ENCODE assay signal across 18 cellular contexts in the genomic region with DNA sequence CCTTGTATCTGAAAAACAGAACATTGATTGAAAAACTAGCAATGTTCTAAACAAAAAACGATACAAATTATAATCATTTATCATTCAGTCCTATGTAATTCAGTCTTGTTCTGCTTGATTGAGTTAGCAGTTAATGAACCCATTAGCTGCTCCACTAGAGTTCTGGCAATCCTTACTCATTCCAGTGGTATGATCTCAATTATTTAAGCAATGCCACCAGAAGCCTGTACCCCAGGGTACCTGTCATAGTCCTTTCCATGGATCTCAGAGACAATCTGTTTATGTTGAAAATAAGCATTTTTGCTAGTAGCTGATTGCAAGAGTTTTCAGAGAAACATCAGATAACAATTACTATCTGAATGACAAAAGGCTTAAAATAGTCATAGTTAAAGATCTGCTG.
DNase-seq lines count a peak whose midpoint lies in the region; TF ChIP-seq lines count a peak whose summit lies in the region.
"Had no signal": no experiment of that assay in that cellular context is flagged by ENCODE, and none has a peak within 500 bp of the region (broad histone marks: within the 10 kb centered on the region; RNA-seq: fewer than 3 reads in every experiment).

No MANE protein-coding gene starts in this region.

- H2AFZ ChIP-seq in SK-N-SH (ENCODE audit: low read depth), result no peak overlapping the region
- H2AFZ ChIP-seq in parathyroid adenoma, result no peak overlapping the region

- peak; percentile 21; the same call in 1 of the 2 replicates for TF ChIP-seq EP300 in Ishikawa (IDR thresholded peaks at IDR 0.05; ENCODE audit: borderline replicate concordance)
- TF ChIP-seq EP300 in SK-N-SH (IDR thresholded peaks at IDR 0.05; ENCODE audit: borderline replicate concordance in 1 of 2, low read depth in 1 of 2, low read length in 1 of 2), result no peak

- POLR2A ChIA-PET in SK-N-SH (lab: Yijun Ruan, JAX), result no interaction called here
- POLR2A ChIA-PET in RWPE1 (lab: Yijun Ruan, JAX; ENCODE audit: low non-redundant PET), result no interaction called here

- no peak overlapping the region for H3K4me2 ChIP-seq in SK-N-SH
- peak overlapping the region; percentile 42 for H3K4me2 ChIP-seq in parathyroid adenoma (ENCODE audit: low read length)

- no peak overlapping the region for H3K27ac ChIP-seq in SK-N-SH (ENCODE audit: low read depth in 2 of 2, low read length in 1 of 2)
- H3K27ac ChIP-seq in parathyroid adenoma, result no peak overlapping the region
- no peak overlapping the region for H3K27ac ChIP-seq in RWPE1

- H3K4me3 ChIP-seq in SK-N-SH (ENCODE audit: low read depth in 2 of 2, low read length in 1 of 2), result no peak overlapping the region
- H3K4me3 ChIP-seq in parathyroid adenoma (ENCODE audit: low read depth, low read length), result no peak overlapping the region
- H3K4me3 ChIP-seq: MG63 had no signal

- TF ChIP-seq RAD21 in Ishikawa (IDR thresholded peaks at IDR 0.05; ENCODE audit: low read depth) (no peak), SK-N-SH (IDR thresholded peaks at IDR 0.05; ENCODE audit: low read length) (no peak)

- H3K36me3 ChIP-seq in SK-N-SH (replicated peaks in 1 of 2; ENCODE audit: control insufficient read depth in 1 of 2, insufficient read depth in 2 of 2, low read length in 1 of 2) (no peaks in the 10 kb centered on the region), parathyroid adenoma (ENCODE audit: control insufficient read depth, insufficient read depth, low read length) (no peaks in the 10 kb centered on the region)
- H3K36me3 ChIP-seq: MG63 had no signal

- no peaks in the 10 kb centered on the region for H3K9me2 ChIP-seq in SK-N-SH

- no peaks in the 10 kb centered on the region for H3K27me3 ChIP-seq in SK-N-SH (ENCODE audit: insufficient read depth)
- no peaks in the 10 kb centered on the region for H3K27me3 ChIP-seq in parathyroid adenoma (ENCODE audit: control insufficient read depth, insufficient read depth, low read length)
- H3K27me3 ChIP-seq: MG63 had no signal

- H3K9ac ChIP-seq in SK-N-SH (no peak overlapping the region), parathyroid adenoma (no peak overlapping the region)

- H3K79me2 ChIP-seq in SK-N-SH (ENCODE audit: insufficient read depth) (no peaks in the 10 kb centered on the region), parathyroid adenoma (peaks cover 2% of the 10 kb centered on the region)

- H3K4me1 ChIP-seq in SK-N-SH (ENCODE audit: control insufficient read depth in 1 of 2, insufficient read depth in 2 of 2, low read depth in 1 of 2, low read length in 1 of 2) (no peaks in the 10 kb centered on the region; a peak in 1 of 4 replicates), parathyroid adenoma (peaks cover 16% of the 10 kb centered on the region)

- CTCF ChIA-PET in SK-N-SH (lab: Yijun Ruan, JAX) (interaction anchor here (0.9 kb wide), 1 partner anchor 12 kb away, joined by 3 read pairs; no protein-coding TSS in a partner anchor), RWPE1 (lab: Yijun Ruan, JAX) (interaction anchor here (0.6 to 1.0 kb wide), 3 partner anchors 95 to 409 kb away, joined by 3 to 4 read pairs (median 3); partner anchors contain the start of gene UBR7)

- DNase-seq in SK-N-SH (peak; percentile 29), iPS-NIHi11 (ENCODE audit: low spot score) (peak; percentile 19), inferior parietal cortex (ENCODE audit: extremely low spot score) (no peak), RWPE1 (ENCODE audit: low spot score) (no peak), NCI-H345 treated with DMSO at 0.1 percent for 48 hours (lab: John Stamatoyannopoulos, UW; ENCODE audit: unreplicated experiment) (no peak), LoVo (ENCODE audit: low spot score) (no peak)
- DNase-seq: CD4-positive, CD25-positive, alpha-beta regulatory T cell; COR-L47; DMS79 treated with DMSO at 0.1 percent for 48 hours; Kasumi-1; MG63; NCI-H1048; NCI-H1417 treated with DMSO at 0.1 percent for 48 hours; NCI-H1930; NCI-H526 treated with DMSO at 0.1 percent for 48 hours; T-helper 1 cell had no signal

- WGBS in SK-N-SH (ENCODE audit: low lambda C conversion rate), result 3% methylated on average over 1 of the region's 1 CpG

- H3F3A ChIP-seq in SK-N-SH (replicated peaks; ENCODE audit: insufficient read depth), result no peaks in the 10 kb centered on the region

- no peaks in the 10 kb centered on the region for H4K20me1 ChIP-seq in SK-N-SH (ENCODE audit: insufficient read depth)

- no peak for TF ChIP-seq CTCF in SK-N-SH (IDR thresholded peaks at IDR 0.05)
- no peak for TF ChIP-seq CTCF in parathyroid adenoma (IDR thresholded peaks at IDR 0.05)
- TF ChIP-seq CTCF in RWPE1 (conservative IDR thresholded peaks at IDR 0.05; ENCODE audit: low read depth), result no peak

- H3K9me3 ChIP-seq in SK-N-SH (no peaks in the 10 kb centered on the region), parathyroid adenoma (ENCODE audit: control insufficient read depth, low read length) (no peaks in the 10 kb centered on the region)
- H3K9me3 ChIP-seq: MG63 had no signal

TF ChIP-seq in Ishikawa, 13 proteins besides CTCF, POLR2A, EP300 and RAD21 (continues in another document):
- TF ChIP-seq TAF1 (IDR thresholded peaks at IDR 0.05; ENCODE audit: low read depth) (no peak), USF1 (IDR thresholded peaks at IDR 0.05) (no peak), ZBTB7A (IDR thresholded peaks at IDR 0.05; ENCODE audit: low read depth) (no peak), CREB1 (IDR thresholded peaks at IDR 0.05; ENCODE audit: low read depth) (no peak), YY1 (IDR thresholded peaks at IDR 0.05; ENCODE audit: low read depth) (no peak)
- TF ChIP-seq, protein P1, sequence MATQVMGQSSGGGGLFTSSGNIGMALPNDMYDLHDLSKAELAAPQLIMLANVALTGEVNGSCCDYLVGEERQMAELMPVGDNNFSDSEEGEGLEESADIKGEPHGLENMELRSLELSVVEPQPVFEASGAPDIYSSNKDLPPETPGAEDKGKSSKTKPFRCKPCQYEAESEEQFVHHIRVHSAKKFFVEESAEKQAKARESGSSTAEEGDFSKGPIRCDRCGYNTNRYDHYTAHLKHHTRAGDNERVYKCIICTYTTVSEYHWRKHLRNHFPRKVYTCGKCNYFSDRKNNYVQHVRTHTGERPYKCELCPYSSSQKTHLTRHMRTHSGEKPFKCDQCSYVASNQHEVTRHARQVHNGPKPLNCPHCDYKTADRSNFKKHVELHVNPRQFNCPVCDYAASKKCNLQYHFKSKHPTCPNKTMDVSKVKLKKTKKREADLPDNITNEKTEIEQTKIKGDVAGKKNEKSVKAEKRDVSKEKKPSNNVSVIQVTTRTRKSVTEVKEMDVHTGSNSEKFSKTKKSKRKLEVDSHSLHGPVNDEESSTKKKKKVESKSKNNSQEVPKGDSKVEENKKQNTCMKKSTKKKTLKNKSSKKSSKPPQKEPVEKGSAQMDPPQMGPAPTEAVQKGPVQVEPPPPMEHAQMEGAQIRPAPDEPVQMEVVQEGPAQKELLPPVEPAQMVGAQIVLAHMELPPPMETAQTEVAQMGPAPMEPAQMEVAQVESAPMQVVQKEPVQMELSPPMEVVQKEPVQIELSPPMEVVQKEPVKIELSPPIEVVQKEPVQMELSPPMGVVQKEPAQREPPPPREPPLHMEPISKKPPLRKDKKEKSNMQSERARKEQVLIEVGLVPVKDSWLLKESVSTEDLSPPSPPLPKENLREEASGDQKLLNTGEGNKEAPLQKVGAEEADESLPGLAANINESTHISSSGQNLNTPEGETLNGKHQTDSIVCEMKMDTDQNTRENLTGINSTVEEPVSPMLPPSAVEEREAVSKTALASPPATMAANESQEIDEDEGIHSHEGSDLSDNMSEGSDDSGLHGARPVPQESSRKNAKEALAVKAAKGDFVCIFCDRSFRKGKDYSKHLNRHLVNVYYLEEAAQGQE (IDR thresholded peaks at IDR 0.05; ENCODE audit: low read depth), result no peak

TF ChIP-seq in SK-N-SH, 30 proteins besides CTCF, POLR2A, EP300 and RAD21 (continues in another document):
- TF ChIP-seq YY1 (IDR thresholded peaks at IDR 0.05; ENCODE audit: low read depth) (no peak), POLR2AphosphoS5 (IDR thresholded peaks at IDR 0.05; ENCODE audit: low read depth, low read length) (no peak), CHD2 (IDR thresholded peaks at IDR 0.05; ENCODE audit: low read length, partially characterized antibody) (no peak), USF1 (IDR thresholded peaks at IDR 0.05; ENCODE audit: borderline replicate concordance, low read depth) (no peak), NFIC (IDR thresholded peaks at IDR 0.05; ENCODE audit: borderline replicate concordance) (no peak), TCF12 (IDR thresholded peaks at IDR 0.05) (no peak), EZH2phosphoT487 (IDR thresholded peaks at IDR 0.05; ENCODE audit: borderline replicate concordance, low read depth) (no peak), GABPA (IDR thresholded peaks at IDR 0.05; ENCODE audit: low read depth) (no peak), FOSL2 (IDR thresholded peaks at IDR 0.05; ENCODE audit: borderline replicate concordance, low read depth) (no peak), RFX5 (IDR thresholded peaks at IDR 0.05; ENCODE audit: low read length) (no peak), SMC3 (IDR thresholded peaks at IDR 0.05; ENCODE audit: low read depth, low read length) (no peak), MEF2A (IDR thresholded peaks at IDR 0.05; ENCODE audit: borderline replicate concordance, low read depth) (no peak), ZBTB33 (IDR thresholded peaks at IDR 0.05; ENCODE audit: borderline replicate concordance, low read depth) (no peak), ELF1 (IDR thresholded peaks at IDR 0.05) (no peak)

Comparison
In these comparisons a context has a peak if more than half of its experiments do, and no peak if none do; other contexts are left out.
1. DNase-seq: peak in SK-N-SH (single experiment) and iPS-NIHi11 (single experiment); none in inferior parietal cortex (single experiment), RWPE1 (single experiment), NCI-H345 treated with DMSO at 0.1 percent for 48 hours (single experiment) and LoVo (single experiment).